In genomic region chr1:43549921-43550597, GRCh38 we compare ENCODE assay signal across 8 cellular contexts. TPM values are rescaled to one million over a fixed set of nuclear protein-coding genes. Genes with fewer than 3 reads are reported as not detected.
A peak's percentile ranks its signal among the peaks of the same experiment; 100 is the strongest.
DNase-seq lines count a peak whose midpoint lies in the region; ATAC-seq, FAIRE-seq and TF ChIP-seq lines count a peak whose summit lies in the region.

No MANE protein-coding gene starts in this region.

- peak overlapping the region; percentile 59 for H3K4me3 ChIP-seq in HUES6 (ENCODE audit: low read depth, low read length)
- H3K4me3 ChIP-seq in kidney (ENCODE audit: low read length in 2 of 2): peak overlapping the region; percentile 49 to 50
- peak overlapping the region; percentile 15 to 38 for H3K4me3 ChIP-seq in testis
- H3K4me3 ChIP-seq in GM23248: no peak overlapping the region

- peaks cover 15% of the 10 kb centered on the region for H3K4me1 Mint-ChIP-seq in activated T-helper 17 cell treated with anti-CD3 and anti-CD28 coated beads, Interleukin-2, amount 50 U/mL, for 72 hours

- peak; percentile 96 for DNase-seq in kidney
- peak; percentile 74 for DNase-seq in testis
- no peak for DNase-seq in GM23248
- DNase-seq in COLO829 (ENCODE audit: low spot score): no peak

- no peaks in the 10 kb centered on the region for H3K9me3 ChIP-seq in HUES6 (ENCODE audit: control insufficient read depth, insufficient read depth, low read depth, low read length)
- no peaks in the 10 kb centered on the region for H3K9me3 ChIP-seq in kidney (ENCODE audit: control insufficient read depth in 1 of 2, low read length in 2 of 2)
- H3K9me3 ChIP-seq in testis: no peaks in the 10 kb centered on the region
- H3K9me3 ChIP-seq in GM23248 (ENCODE audit: low read depth): no peaks in the 10 kb centered on the region

- H3K4me1 ChIP-seq in HUES6 (ENCODE audit: control insufficient read depth, insufficient read depth, low read length) (peaks cover 73% of the 10 kb centered on the region), kidney (ENCODE audit: control insufficient read depth in 1 of 2, insufficient read depth in 1 of 2, low read depth in 1 of 2, low read length in 2 of 2) (peaks cover 24 to 53% of the 10 kb centered on the region in 2 donors), testis (no peaks in the 10 kb centered on the region), GM23248 (ENCODE audit: insufficient read depth) (no peaks in the 10 kb centered on the region)

- H3K9me3 Mint-ChIP-seq in activated T-helper 17 cell treated with anti-CD3 and anti-CD28 coated beads, Interleukin-2, amount 50 U/mL, for 72 hours: no peaks in the 10 kb centered on the region

- no peak overlapping the region for H2AFZ ChIP-seq in GM23248

- peak overlapping the region; percentile 92 for H3K27ac ChIP-seq in 22Rv1
- H3K27ac ChIP-seq in HUES6 (ENCODE audit: low read depth, low read length): peak overlapping the region; percentile 86
- peak overlapping the region; percentile 91 for H3K27ac ChIP-seq in kidney (ENCODE audit: low read depth in 2 of 2, low read length in 2 of 2)
- H3K27ac ChIP-seq in testis: no peak overlapping the region
- H3K27ac ChIP-seq in GM23248: no peak overlapping the region

- no peak for FAIRE-seq in kidney (lab: Jason Lieb, UNC)

- no peaks in the 10 kb centered on the region for H3K27me3 ChIP-seq in HUES6 (ENCODE audit: control insufficient read depth, insufficient read depth, low read length)
- H3K27me3 ChIP-seq in testis: no peaks in the 10 kb centered on the region
- no peaks in the 10 kb centered on the region for H3K27me3 ChIP-seq in GM23248 (replicated peaks; ENCODE audit: insufficient read depth)

- H3K4me2 ChIP-seq in GM23248 (ENCODE audit: unreplicated experiment): no peak overlapping the region

- TF ChIP-seq CTCF in 22Rv1 (IDR thresholded peaks at IDR 0.05) (no peak), kidney (IDR thresholded peaks at IDR 0.05; ENCODE audit: borderline replicate concordance, extremely low read depth, insufficient read depth) (no peak), testis (IDR thresholded peaks at IDR 0.05) (no peak)

- peaks cover 12% of the 10 kb centered on the region for H3K27me3 Mint-ChIP-seq in activated T-helper 17 cell treated with anti-CD3 and anti-CD28 coated beads, Interleukin-2, amount 50 U/mL, for 72 hours

- H3K4me3 Mint-ChIP-seq in activated T-helper 17 cell treated with anti-CD3 and anti-CD28 coated beads, Interleukin-2, amount 50 U/mL, for 72 hours: peak overlapping the region; percentile 66

- intact Hi-C loops in kidney (cut with DNase I) (no loop called here), testis (cut with DNase I; ENCODE audit: low total_unique reads) (no loop called here)

- peaks cover 3% of the 10 kb centered on the region for H3F3A ChIP-seq in GM23248 (ENCODE audit: insufficient read depth)

- H3K9ac ChIP-seq in HUES6 (ENCODE audit: low read length) (peak overlapping the region; percentile 70), kidney (ENCODE audit: low read length in 2 of 2) (peak overlapping the region in 1 of 2 donors; percentile 67), GM23248 (no peak overlapping the region)

- in situ Hi-C loops in GM23248 (cut with MboI): loop anchor here (25.0 kb wide), 1 partner anchor 387 kb away; the partner anchor contains the start of genes ARTN and IPO13

- H3K79me2 ChIP-seq in GM23248 (ENCODE audit: insufficient read depth): no peaks in the 10 kb centered on the region

- H4K20me1 ChIP-seq in GM23248 (ENCODE audit: insufficient read depth): no peaks in the 10 kb centered on the region

- 16 to 47% methylated on average over 13 to 30 of the region's 30 CpGs for WGBS in testis, 2 donors
- 45 to 49% methylated on average over 21 to 30 of the region's 30 CpGs for WGBS in GM23248 (ENCODE audit: low coverage in 1 of 2, low lambda C conversion rate in 2 of 2, missing lambda C conversion rate in 2 of 2), 2 experiments

- ATAC-seq in activated T-helper 17 cell treated with anti-CD3 and anti-CD28 coated beads, Interleukin-2, amount 50 U/mL, for 72 hours (replicated peaks): peak; percentile 54
- ATAC-seq in GM21528 (IDR thresholded peaks at IDR 0.05; ENCODE audit: low FRiP score, unreplicated experiment): no peak

- H3K36me3 Mint-ChIP-seq in activated T-helper 17 cell treated with anti-CD3 and anti-CD28 coated beads, Interleukin-2, amount 50 U/mL, for 72 hours (ENCODE audit: low read depth): no peaks in the 10 kb centered on the region

- no peaks in the 10 kb centered on the region for H3K9me2 ChIP-seq in GM23248 (ENCODE audit: insufficient read depth)

- peak overlapping the region; percentile 68 for H3K27ac Mint-ChIP-seq in activated T-helper 17 cell treated with anti-CD3 and anti-CD28 coated beads, Interleukin-2, amount 50 U/mL, for 72 hours

- no peak for TF ChIP-seq POLR2A in testis (IDR thresholded peaks at IDR 0.05)

- H3K36me3 ChIP-seq in HUES6 (ENCODE audit: control insufficient read depth, insufficient read depth, low read length) (peaks cover 14% of the 10 kb centered on the region), kidney (ENCODE audit: control insufficient read depth in 1 of 2, insufficient read depth in 2 of 2, low read length in 2 of 2) (peaks cover 3 to 11% of the 10 kb centered on the region in 2 donors), testis (ENCODE audit: low read depth, missing control alignments) (no peaks in the 10 kb centered on the region), GM23248 (ENCODE audit: low read depth) (no peaks in the 10 kb centered on the region)

RNA-seq across cellular contexts. Expression of gene PTPRF, which starts 19.4 kb away (rescaled TPM):
- 10 to 100 TPM in 1 of 2 donors, 1 to 10 TPM in 1; 6.3 to 30.7 TPM for total RNA-seq in activated T-helper 17 cell treated with anti-CD3 and anti-CD28 coated beads, Interleukin-2, amount 50 U/mL, for 72 hours
- 197 TPM for total RNA-seq in kidney
- 39.5 TPM for polyA plus RNA-seq in kidney (ENCODE audit: insufficient read depth, low read depth, low replicate concordance)
- total RNA-seq in testis: 10 to 100 TPM; 43.1 to 45.4 TPM
- polyA plus RNA-seq in testis (ENCODE audit: insufficient read depth, low read depth, low replicate concordance): 51.0 TPM
- total RNA-seq in GM23248 (2014; rRNA removed; shearing (Covaris generic)): 15.0 and 16.3 TPM in 2 replicates
- polyA plus RNA-seq in GM23248 (2016; fragmentation: Nextera tagmentation; extraction: Ambion mirVana): 14.0 and 14.7 TPM in 2 replicates

Comparison
In these comparisons a context has a peak if more than half of its experiments do, and no peak if none do; other contexts are left out.
1. H3K27ac ChIP-seq: peak in 22Rv1 (single experiment), HUES6 (single experiment) and kidney (2 of 2); none in testis (0 of 2) and GM23248 (single experiment).
2. DNase-seq: peak in kidney (single experiment) and testis (single experiment); none in GM23248 (single experiment) and COLO829 (single experiment).